In genomic region chr1:171220551-171221175, GRCh38 we compare ENCODE assay signal across 1 cellular context.
TF ChIP-seq lines count a peak whose summit lies in the region.

No MANE protein-coding gene starts in this region.

TF ChIP-seq in WTC11, 78 proteins besides CTCF, POLR2A, EP300 and RAD21 (continued from another document):
- no peak for TF ChIP-seq SOX15 (CRISPR knock-in tag; IDR thresholded peaks at IDR 0.05)
- TF ChIP-seq, protein P1, sequence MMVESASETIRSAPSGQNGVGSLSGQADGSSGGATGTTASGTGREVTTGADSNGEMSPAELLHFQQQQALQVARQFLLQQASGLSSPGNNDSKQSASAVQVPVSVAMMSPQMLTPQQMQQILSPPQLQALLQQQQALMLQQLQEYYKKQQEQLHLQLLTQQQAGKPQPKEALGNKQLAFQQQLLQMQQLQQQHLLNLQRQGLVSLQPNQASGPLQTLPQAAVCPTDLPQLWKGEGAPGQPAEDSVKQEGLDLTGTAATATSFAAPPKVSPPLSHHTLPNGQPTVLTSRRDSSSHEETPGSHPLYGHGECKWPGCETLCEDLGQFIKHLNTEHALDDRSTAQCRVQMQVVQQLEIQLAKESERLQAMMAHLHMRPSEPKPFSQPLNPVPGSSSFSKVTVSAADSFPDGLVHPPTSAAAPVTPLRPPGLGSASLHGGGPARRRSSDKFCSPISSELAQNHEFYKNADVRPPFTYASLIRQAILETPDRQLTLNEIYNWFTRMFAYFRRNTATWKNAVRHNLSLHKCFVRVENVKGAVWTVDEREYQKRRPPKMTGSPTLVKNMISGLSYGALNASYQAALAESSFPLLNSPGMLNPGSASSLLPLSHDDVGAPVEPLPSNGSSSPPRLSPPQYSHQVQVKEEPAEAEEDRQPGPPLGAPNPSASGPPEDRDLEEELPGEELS (CRISPR knock-in tag; IDR thresholded peaks at IDR 0.05), result peak; percentile 82; the same call in 1 of the 2 replicates
- TF ChIP-seq NR2C2 (CRISPR knock-in tag; IDR thresholded peaks at IDR 0.05), result no peak
- TF ChIP-seq, protein P2, sequence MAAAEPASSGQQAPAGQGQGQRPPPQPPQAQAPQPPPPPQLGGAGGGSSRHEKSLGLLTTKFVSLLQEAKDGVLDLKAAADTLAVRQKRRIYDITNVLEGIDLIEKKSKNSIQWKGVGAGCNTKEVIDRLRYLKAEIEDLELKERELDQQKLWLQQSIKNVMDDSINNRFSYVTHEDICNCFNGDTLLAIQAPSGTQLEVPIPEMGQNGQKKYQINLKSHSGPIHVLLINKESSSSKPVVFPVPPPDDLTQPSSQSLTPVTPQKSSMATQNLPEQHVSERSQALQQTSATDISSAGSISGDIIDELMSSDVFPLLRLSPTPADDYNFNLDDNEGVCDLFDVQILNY (CRISPR knock-in tag; IDR thresholded peaks at IDR 0.05), result no peak
- TF ChIP-seq ZBTB21 (CRISPR knock-in tag; IDR thresholded peaks at IDR 0.05; ENCODE audit: borderline replicate concordance), result no peak
- 0 out of 2 replicates have a peak, but pooled peaks have one; percentile 8 for TF ChIP-seq AR (CRISPR knock-in tag; IDR thresholded peaks at IDR 0.05)
- TF ChIP-seq MYBL2 (CRISPR knock-in tag; IDR thresholded peaks at IDR 0.05), result no peak
- 0 out of 2 replicates have a peak, but pooled peaks have one; percentile 42 for TF ChIP-seq SP1 (CRISPR knock-in tag; conservative IDR thresholded peaks at IDR 0.05)
- TF ChIP-seq TEAD1 (CRISPR knock-in tag; IDR thresholded peaks at IDR 0.05), result peak; percentile 60; the same call in 1 of the 2 replicates
- TF ChIP-seq ZNF396 (CRISPR knock-in tag; IDR thresholded peaks at IDR 0.05; ENCODE audit: borderline replicate concordance), result no peak
